Comparison of ENCODE assay signal across 29 cellular contexts in the genomic region with DNA sequence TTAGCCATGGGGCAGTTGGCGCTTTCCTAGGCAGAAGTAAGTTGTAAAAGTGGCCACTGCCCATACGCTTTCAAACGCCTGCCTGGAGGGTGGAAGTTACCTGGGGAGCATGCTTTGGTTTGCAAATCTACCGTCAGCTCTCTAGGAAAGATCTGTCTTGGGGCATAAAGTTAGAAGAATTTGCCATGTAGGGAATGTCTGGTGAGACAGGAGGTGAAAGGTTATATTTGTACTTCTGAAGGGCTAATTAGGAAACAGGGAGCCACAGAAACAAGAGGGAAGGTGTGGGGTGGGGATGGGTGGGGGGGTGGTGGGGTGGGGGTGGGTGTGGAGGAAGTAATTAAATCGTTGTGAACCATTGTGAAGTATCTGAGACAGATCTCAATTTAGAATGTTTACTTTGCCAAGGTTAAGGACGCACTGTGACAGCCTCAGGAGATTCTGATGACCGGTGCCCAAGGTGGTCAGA.
DNase-seq lines count a peak whose midpoint lies in the region; ATAC-seq and TF ChIP-seq lines count a peak whose summit lies in the region.
"Had no signal": no experiment of that assay in that cellular context is flagged by ENCODE, and none has a peak within 500 bp of the region (broad histone marks: within the 10 kb centered on the region; RNA-seq: fewer than 3 reads in every experiment).

No MANE protein-coding gene starts in this region.

- H3K9ac ChIP-seq in HUES6 (ENCODE audit: low read length) (peak overlapping the region; percentile 6), colonic mucosa (ENCODE audit: low read depth in 2 of 2, low read length in 2 of 2) (peak overlapping the region in 1 of 2 donors; percentile 71)
- H3K9ac ChIP-seq: BLaER1 had no signal

- H3K9me3 ChIP-seq in HUES6 (ENCODE audit: control insufficient read depth, insufficient read depth, low read depth, low read length) (peaks cover 4% of the 10 kb centered on the region; the same call in 1 of the 2 replicates), colonic mucosa (no peaks in the 10 kb centered on the region), SJCRH30 (replicated peaks) (peaks cover 4% of the 10 kb centered on the region; the same call in 1 of the 2 replicates)
- H3K9me3 ChIP-seq: ascending aorta, BLaER1, pancreas, tibial artery had no signal

- intact Hi-C loops in colonic mucosa (cut with DNase I) (loop anchor here (5.0 kb wide), 1 partner anchor 63 kb away; the partner anchor contains the start of gene GCNT3), left colon (cut with DNase I, micrococcal nuclease) (no loop called here), posterior cingulate gyrus (cut with DNase I) (no loop called here)

- TF ChIP-seq CTCF in colonic mucosa (IDR thresholded peaks at IDR 0.05) = no peak

- H3K27ac ChIP-seq in HUES6 (ENCODE audit: low read depth, low read length) = no peak overlapping the region
- H3K27ac ChIP-seq in colonic mucosa = peak overlapping the region; percentile 95
- no peak overlapping the region for H3K27ac ChIP-seq in SJCRH30
- H3K27ac ChIP-seq: ascending aorta, BLaER1, cardiac muscle cell, pancreas, tibial artery had no signal

- H3K4me3 ChIP-seq in HUES6 (ENCODE audit: low read depth, low read length) (peak overlapping the region; percentile 13; the same call in 1 of the 2 replicates), colonic mucosa (no peak overlapping the region), SJCRH30 (no peak overlapping the region)
- H3K4me3 ChIP-seq: ascending aorta, BLaER1, cardiac muscle cell, pancreas, tibial artery had no signal

- H3K4me1 ChIP-seq in HUES6 (ENCODE audit: control insufficient read depth, insufficient read depth, low read length) (peaks cover 32% of the 10 kb centered on the region), colonic mucosa (peaks cover 19% of the 10 kb centered on the region), SJCRH30 (peaks cover 36% of the 10 kb centered on the region)
- H3K4me1 ChIP-seq: ascending aorta, BLaER1, pancreas, tibial artery had no signal

- no peaks in the 10 kb centered on the region for H3K36me3 Mint-ChIP-seq in activated CD8-positive, alpha-beta memory T cell treated with anti-CD3 and anti-CD28 coated beads, Interleukin-2, amount 10 ng/mL, durations not matched to agents 7 days and 5 days
- H3K36me3 Mint-ChIP-seq: activated naive CD8-positive, alpha-beta T cell treated with anti-CD3 and anti-CD28 coated beads, Interleukin-2, amount 10 ng/mL, durations not matched to agents 7 days and 5 days had no signal

- CTCF ChIA-PET in activated CD8-positive, alpha-beta memory T cell treated with anti-CD3 and anti-CD28 coated beads, Interleukin-2, amount 10 ng/mL, durations not matched to agents 7 days and 5 days (lab: Charles Lee) = interaction anchor here (1.1 kb wide), 1 partner anchor 16 kb away, joined by 5 read pairs; no protein-coding TSS in a partner anchor

- no peak overlapping the region for H3K27ac Mint-ChIP-seq in activated CD8-positive, alpha-beta memory T cell treated with anti-CD3 and anti-CD28 coated beads, Interleukin-2, amount 10 ng/mL, durations not matched to agents 7 days and 5 days
- H3K27ac Mint-ChIP-seq: activated naive CD8-positive, alpha-beta T cell treated with anti-CD3 and anti-CD28 coated beads, Interleukin-2, amount 10 ng/mL, durations not matched to agents 7 days and 5 days; T-helper 1 cell treated with Interleukin-12 subunit alpha and Interleukin-12 subunit beta and Interleukin-4 antibody, amounts not matched to agents 30 μg/mL and 1 μg/mL, for 36 hours had no signal

- H3K4me3 Mint-ChIP-seq in activated CD8-positive, alpha-beta memory T cell treated with anti-CD3 and anti-CD28 coated beads, Interleukin-2, amount 10 ng/mL, durations not matched to agents 7 days and 5 days = no peak overlapping the region
- H3K4me3 Mint-ChIP-seq: activated naive CD8-positive, alpha-beta T cell treated with anti-CD3 and anti-CD28 coated beads, Interleukin-2, amount 10 ng/mL, durations not matched to agents 7 days and 5 days; activated T-cell treated with anti-CD3 and anti-CD28 coated beads, Interleukin-2, amount 50 U/mL, for 4 hours; neural crest cell; T-helper 1 cell treated with Interleukin-12 subunit alpha and Interleukin-12 subunit beta and Interleukin-4 antibody, amounts not matched to agents 30 μg/mL and 1 μg/mL, for 36 hours had no signal

- H3K36me3 ChIP-seq in HUES6 (ENCODE audit: control insufficient read depth, insufficient read depth, low read length) = no peaks in the 10 kb centered on the region
- H3K36me3 ChIP-seq in colonic mucosa = no peaks in the 10 kb centered on the region
- no peaks in the 10 kb centered on the region for H3K36me3 ChIP-seq in SJCRH30
- H3K36me3 ChIP-seq: ascending aorta, BLaER1, cardiac muscle cell, pancreas, tibial artery had no signal

- H3K27me3 ChIP-seq in HUES6 (ENCODE audit: control insufficient read depth, insufficient read depth, low read length) (peaks cover 72% of the 10 kb centered on the region), colonic mucosa (no peaks in the 10 kb centered on the region), SJCRH30 (no peaks in the 10 kb centered on the region)
- H3K27me3 ChIP-seq: ascending aorta, BLaER1, cardiac muscle cell, pancreas had no signal

- H3K27me3 Mint-ChIP-seq in activated CD8-positive, alpha-beta memory T cell treated with anti-CD3 and anti-CD28 coated beads, Interleukin-2, amount 10 ng/mL, durations not matched to agents 7 days and 5 days = peaks cover 7% of the 10 kb centered on the region

- no peaks in the 10 kb centered on the region for H3K9me3 Mint-ChIP-seq in activated CD8-positive, alpha-beta memory T cell treated with anti-CD3 and anti-CD28 coated beads, Interleukin-2, amount 10 ng/mL, durations not matched to agents 7 days and 5 days (ENCODE audit: low read depth)
- H3K9me3 Mint-ChIP-seq: activated naive CD8-positive, alpha-beta T cell treated with anti-CD3 and anti-CD28 coated beads, Interleukin-2, amount 10 ng/mL, durations not matched to agents 7 days and 5 days; activated T-cell treated with anti-CD3 and anti-CD28 coated beads, Interleukin-2, amount 50 U/mL, for 4 hours; T-helper 1 cell treated with Interleukin-12 subunit alpha and Interleukin-12 subunit beta and Interleukin-4 antibody, amounts not matched to agents 30 μg/mL and 1 μg/mL, for 36 hours had no signal

- peaks cover under 1% of the 10 kb centered on the region for H3K4me1 Mint-ChIP-seq in activated CD8-positive, alpha-beta memory T cell treated with anti-CD3 and anti-CD28 coated beads, Interleukin-2, amount 10 ng/mL, durations not matched to agents 7 days and 5 days

- peak; percentile 74 for ATAC-seq in left colon
- no peak for ATAC-seq in activated CD8-positive, alpha-beta memory T cell treated with anti-CD3 and anti-CD28 coated beads, Interleukin-2, amount 10 ng/mL, durations not matched to agents 7 days and 5 days
- ATAC-seq: activated T-cell treated with anti-CD3 and anti-CD28 coated beads, Interleukin-2, amount 50 U/mL, for 4 hours; pancreas; PC-3; right cardiac atrium; Right ventricle myocardium inferior had no signal

- DNase-seq in colonic mucosa = no peak
- DNase-seq in left colon = no peak
- no peak for DNase-seq in posterior cingulate gyrus
- DNase-seq in H4 (ENCODE audit: low spot score) = no peak
- DNase-seq in SJCRH30 = no peak
- DNase-seq in activated CD8-positive, alpha-beta memory T cell treated with anti-CD3 and anti-CD28 coated beads, Interleukin-2, amount 10 ng/mL, durations not matched to agents 7 days and 5 days = no peak
- DNase-seq: activated CD4-positive, CD25-positive, alpha-beta regulatory T cell; activated gamma-delta T cell treated with Interleukin-2 at 50 U/mL for 16 hours; activated naive CD8-positive, alpha-beta T cell treated with anti-CD3 and anti-CD28 coated beads, Interleukin-2, amount 10 ng/mL, durations not matched to agents 7 days and 5 days; activated T-cell treated with anti-CD3 and anti-CD28 coated beads, Interleukin-2, amount 50 U/mL, for 4 hours; effector memory CD4-positive, alpha-beta T cell; kidney glomerular epithelial cell; NCI-H1092 treated with DMSO at 0.1 percent for 48 hours; NCI-H187 treated with DMSO at 0.1 percent for 48 hours; NCI-H2171 treated with DMSO at 0.1 percent for 48 hours; NCI-H510A treated with DMSO at 0.1 percent for 48 hours; NK-92 treated with Interleukin-12 subunit alpha and Interleukin-12 subunit beta, amount 100 ng/mL, for 24 hours; pancreas; PC-3; right cardiac atrium; stimulated activated CD4-positive, alpha-beta T cell treated with anti-CD3 and anti-CD28 coated beads, Interleukin-4, amount 100 ng/mL, for 4 hours; tibial artery had no signal
